In the genomic region with DNA sequence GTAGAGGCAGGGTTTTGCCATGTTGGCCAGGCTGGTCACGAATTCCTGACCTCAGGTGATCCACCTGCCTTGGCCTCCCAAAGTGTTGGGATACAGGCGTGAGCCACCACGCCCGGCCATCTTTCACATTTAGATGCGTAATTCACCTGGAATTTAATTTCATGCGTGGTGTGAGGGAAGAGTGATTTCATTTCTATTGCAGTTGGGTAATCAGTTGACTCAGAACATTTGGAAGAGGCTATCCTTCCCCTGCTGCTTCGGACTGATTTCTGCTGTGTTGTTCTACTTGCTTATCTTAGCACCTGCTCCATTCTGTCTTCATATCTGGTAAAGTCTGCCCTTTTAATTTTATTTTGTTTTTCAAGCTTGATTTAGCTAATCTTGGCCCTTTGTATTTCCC, we compare ENCODE assay signal across 22 cellular contexts. TPM values are rescaled to one million over a fixed set of nuclear protein-coding genes. Genes with fewer than 3 reads are reported as not detected.
A peak's percentile ranks its signal among the peaks of the same experiment; 100 is the strongest.
DNase-seq lines count a peak whose midpoint lies in the region; ATAC-seq and TF ChIP-seq lines count a peak whose summit lies in the region.
"Had no signal": no experiment of that assay in that cellular context is flagged by ENCODE, and none has a peak within 500 bp of the region (broad histone marks: within the 10 kb centered on the region; RNA-seq: fewer than 3 reads in every experiment).

No MANE protein-coding gene starts in this region.

- no peak overlapping the region for H3K9ac ChIP-seq in fibroblast of lung (ENCODE audit: insufficient read depth, low read length)

- DNase-seq in HCEC 1CT (peak; percentile 78), amniotic epithelial cell (ENCODE audit: low read depth) (peak; percentile 79), fibroblast of lung (ENCODE audit: low read depth in 2 of 2) (peak; percentile 51 to 56), omental fat pad (ENCODE audit: low spot score) (no peak), NCI-H187 treated with DMSO at 0.1 percent for 48 hours (lab: John Stamatoyannopoulos, UW) (no peak), lower leg skin (ENCODE audit: low spot score in 2 of 2) (no peak), brain microvascular endothelial cell (no peak)
- DNase-seq: ACHN; activated CD4-positive, alpha-beta T cell treated with anti-CD3 and anti-CD28 coated beads, Interleukin-2, amount 50 U/mL, for 4 hours; activated CD8-positive, alpha-beta memory T cell treated with anti-CD3 and anti-CD28 coated beads, Interleukin-2, amount 50 U/mL, for 4 hours; Calu3; NCI-H1417 treated with DMSO at 0.1 percent for 48 hours; NCI-H524 treated with DMSO at 0.1 percent for 48 hours; posterior cingulate gyrus; stimulated activated CD4-positive, alpha-beta T cell treated with anti-CD3 and anti-CD28 coated beads, Interleukin-2, amount 100 ng/mL, for 24 hours; T-helper 17 cell; uterus had no signal

- intact Hi-C loops in lower leg skin (cut with DNase I; ENCODE audit: low total_unique reads), result no loop called here

- no peaks in the 10 kb centered on the region for H3K4me1 ChIP-seq in fibroblast of lung (ENCODE audit: control insufficient read depth, extremely low read depth, insufficient read depth, low read length)
- H3K4me1 ChIP-seq: uterus had no signal

- no peak for TF ChIP-seq POLR2A in lower leg skin (IDR thresholded peaks at IDR 0.05)

- H4K20me1 ChIP-seq in fibroblast of lung (ENCODE audit: control insufficient read depth, extremely low read depth, insufficient read depth, low read length), result no peaks in the 10 kb centered on the region

- TF ChIP-seq CTCF in fibroblast of lung (conservative IDR thresholded peaks at IDR 0.05 in 1 of 2, IDR thresholded peaks at IDR 0.05 in 1 of 2; ENCODE audit: low read depth in 1 of 2, low read length in 2 of 2) (no peak), omental fat pad (IDR thresholded peaks at IDR 0.05) (no peak), lower leg skin (IDR thresholded peaks at IDR 0.05) (no peak), brain microvascular endothelial cell (IDR thresholded peaks at IDR 0.05; ENCODE audit: low read depth, low read length, missing control alignments) (no peak)

- no peak overlapping the region for H3K27ac ChIP-seq in fibroblast of lung (ENCODE audit: insufficient read depth, low read length)
- no peak overlapping the region for H3K27ac ChIP-seq in brain microvascular endothelial cell
- H3K27ac ChIP-seq: C4-2B, SK-N-MC, skin epidermis, uterus had no signal

- H3K79me2 ChIP-seq in fibroblast of lung (ENCODE audit: control insufficient read depth, insufficient read depth, low read length), result peaks cover 2% of the 10 kb centered on the region

- H3K27me3 ChIP-seq in fibroblast of lung (ENCODE audit: control insufficient read depth, insufficient read depth, low read length) (no peaks in the 10 kb centered on the region), brain microvascular endothelial cell (replicated peaks) (no peaks in the 10 kb centered on the region)
- H3K27me3 ChIP-seq: uterus had no signal

- in situ Hi-C loops in brain microvascular endothelial cell (cut with HindIII; ENCODE audit: low pct_ligation_motif_present, low sequenced_read_pairs), result no loop called here

- 69 to 73% methylated on average over 7 of the region's 7 CpGs for WGBS in lower leg skin, 2 donors

- peak; percentile 82 for ATAC-seq in omental fat pad (ENCODE audit: low FRiP score)
- ATAC-seq in GM21447 (IDR thresholded peaks at IDR 0.05; ENCODE audit: unreplicated experiment), result no peak
- ATAC-seq: stimulated activated memory B cell treated with anti-CD40 and anti-IgM and Interleukin-4, amounts not matched to agents 10 μg/mL and 1 μg/mL and 100 μg/mL, for 72 hours; T-helper 17 cell had no signal

- no peaks in the 10 kb centered on the region for H3K36me3 ChIP-seq in fibroblast of lung (ENCODE audit: control insufficient read depth, insufficient read depth, low read length)
- H3K36me3 ChIP-seq in brain microvascular endothelial cell (replicated peaks), result no peaks in the 10 kb centered on the region
- H3K36me3 ChIP-seq: uterus had no signal

- no peak overlapping the region for H2AFZ ChIP-seq in fibroblast of lung (ENCODE audit: low read length)

- no peaks in the 10 kb centered on the region for H3K9me3 ChIP-seq in fibroblast of lung (ENCODE audit: control insufficient read depth, insufficient read depth, low read depth, low read length)
- H3K9me3 ChIP-seq: uterus had no signal

- no peak overlapping the region for H3K4me2 ChIP-seq in fibroblast of lung (ENCODE audit: extremely low read depth, insufficient read depth, low read length)

- H3K4me3 ChIP-seq in fibroblast of lung (replicated peaks in 1 of 4; ENCODE audit: control extremely low read depth in 1 of 4, insufficient read depth in 1 of 4, low read depth in 3 of 4, low read length in 4 of 4), result no peak overlapping the region
- no peak overlapping the region for H3K4me3 ChIP-seq in lower leg skin (ENCODE audit: low read depth, poor library complexity, severe bottlenecking)
- no peak overlapping the region for H3K4me3 ChIP-seq in brain microvascular endothelial cell (ENCODE audit: low read depth, low read length)
- H3K4me3 ChIP-seq: SK-N-MC, skin epidermis, uterus had no signal

RNA-seq across cellular contexts. Expression of a gene that starts 19.1 kb away (rescaled TPM):
- total RNA-seq in fibroblast of lung (13.6 and 21.1 TPM in 2 replicates), omental fat pad (10 to 100 TPM; 25.9 to 57.4 (median 33.3) TPM), lower leg skin (10 to 100 TPM; 37.3 to 77.8 (median 38.5) TPM)
- 16.3 and 19.6 TPM in 2 replicates for polyA plus RNA-seq in fibroblast of lung
- 10.2 and 11.8 TPM in 2 replicates for polyA plus RNA-seq in fibroblast of lung (2012)
- polyA minus RNA-seq in fibroblast of lung (ENCODE audit: low replicate concordance), result 30.7 and 37.9 TPM in 2 replicates

Comparison
In these comparisons a context has a peak if more than half of its experiments do, and no peak if none do; other contexts are left out.
1. DNase-seq: peak in HCEC 1CT (single experiment), amniotic epithelial cell (single experiment) and fibroblast of lung (2 of 2); none in omental fat pad (single experiment), NCI-H187 treated with DMSO at 0.1 percent for 48 hours (single experiment), lower leg skin (0 of 2) and brain microvascular endothelial cell (single experiment).